25 cellular contexts compared by ENCODE assay signal in genomic region chr22:24090581-24090980, GRCh38.
DNase-seq lines count a peak whose midpoint lies in the region; ATAC-seq, FAIRE-seq and TF ChIP-seq lines count a peak whose summit lies in the region.
"Had no signal": no experiment of that assay in that cellular context is flagged by ENCODE, and none has a peak within 500 bp of the region (broad histone marks: within the 10 kb centered on the region; RNA-seq: fewer than 3 reads in every experiment).

No MANE protein-coding gene starts in this region.

- DNase-seq in activated CD4-positive, alpha-beta T cell treated with anti-CD3 and anti-CD28 coated beads, Interleukin-2, amount 10 ng/mL, durations not matched to agents 24 days and 14 days: no peak
- DNase-seq in activated CD4-positive, alpha-beta T cell treated with anti-CD3 and anti-CD28 coated beads, Interleukin-2, amount 50 U/mL, for 48 hours: no peak
- DNase-seq in erythroblast (lab: John Stamatoyannopoulos, UW) (peak; percentile 27 to 28), kidney (peak; percentile 15), urothelium cell line (ENCODE audit: low spot score) (no peak), NCI-H1048 (lab: John Stamatoyannopoulos, UW) (no peak), foreskin melanocyte (no peak), foreskin keratinocyte (no peak)
- DNase-seq: activated CD4-positive, alpha-beta T cell treated with anti-CD3 and anti-CD28 coated beads for 48 hours; CD4-positive, CD25-positive, alpha-beta regulatory T cell; EL; NCI-H2029; NCI-H446; NCI-H82; retina; stimulated activated CD4-positive, alpha-beta T cell treated with anti-CD3 and anti-CD28 coated beads, Interleukin-4, amount 100 ng/mL, for 4 hours; stimulated activated naive CD4-positive, alpha-beta T cell had no signal

- H3K4me3 Mint-ChIP-seq in activated CD4-positive, alpha-beta T cell treated with anti-CD3 and anti-CD28 coated beads, Interleukin-2, amount 10 ng/mL, durations not matched to agents 24 days and 14 days: no peak overlapping the region
- H3K4me3 Mint-ChIP-seq: activated T-helper 17 cell treated with anti-CD3 and anti-CD28 coated beads, Interleukin-2, amount 50 U/mL, for 72 hours; CD4-positive, CD25-positive, alpha-beta regulatory T cell had no signal

- intact Hi-C loops in activated CD4-positive, alpha-beta T cell treated with anti-CD3 and anti-CD28 coated beads, Interleukin-2, amount 10 ng/mL, durations not matched to agents 24 days and 14 days (cut with micrococcal nuclease): no loop called here
- intact Hi-C loops in kidney (cut with DNase I): no loop called here

- H3K27ac ChIP-seq in kidney (ENCODE audit: low read depth in 2 of 2, low read length in 2 of 2): no peak overlapping the region
- no peak overlapping the region for H3K27ac ChIP-seq in foreskin keratinocyte
- H3K27ac ChIP-seq: ovary, SK-N-MC, suprapubic skin had no signal

- H3K4me3 ChIP-seq in kidney (ENCODE audit: low read length in 2 of 2): no peak overlapping the region
- H3K4me3 ChIP-seq: lung, ovary, SK-N-MC, suprapubic skin had no signal

- TF ChIP-seq POLR2A in erythroblast (IDR thresholded peaks at IDR 0.05; ENCODE audit: low read length): no peak

- no peaks in the 10 kb centered on the region for H3K27me3 Mint-ChIP-seq in activated CD4-positive, alpha-beta T cell treated with anti-CD3 and anti-CD28 coated beads, Interleukin-2, amount 10 ng/mL, durations not matched to agents 24 days and 14 days
- H3K27me3 Mint-ChIP-seq: activated T-helper 17 cell treated with anti-CD3 and anti-CD28 coated beads, Interleukin-2, amount 50 U/mL, for 72 hours; CD4-positive, CD25-positive, alpha-beta regulatory T cell had no signal

- FAIRE-seq in kidney (lab: Jason Lieb, UNC): no peak
- peak; percentile 20 for FAIRE-seq in urothelium cell line (lab: Jason Lieb, UNC)
- FAIRE-seq: GM12891, islet of Langerhans had no signal

- no peak for ATAC-seq in foreskin keratinocyte
- ATAC-seq: activated naive CD4-positive, alpha-beta T cell treated with anti-CD3 and anti-CD28 coated beads, Interleukin-2, amount 50 U/mL, for 72 hours; activated T-helper 17 cell treated with anti-CD3 and anti-CD28 coated beads, Interleukin-2, amount 50 U/mL, for 72 hours had no signal

- no peaks in the 10 kb centered on the region for H3K9me3 ChIP-seq in kidney (ENCODE audit: control insufficient read depth in 1 of 2, low read length in 2 of 2)
- H3K9me3 ChIP-seq: ovary, suprapubic skin had no signal

- peaks cover 52 to 57% of the 10 kb centered on the region in 2 donors for H3K36me3 ChIP-seq in kidney (ENCODE audit: control insufficient read depth in 1 of 2, insufficient read depth in 2 of 2, low read length in 2 of 2)
- H3K36me3 ChIP-seq: ovary had no signal

- peaks cover 9% of the 10 kb centered on the region for H3K4me1 Mint-ChIP-seq in activated CD4-positive, alpha-beta T cell treated with anti-CD3 and anti-CD28 coated beads, Interleukin-2, amount 10 ng/mL, durations not matched to agents 24 days and 14 days
- H3K4me1 Mint-ChIP-seq: CD4-positive, CD25-positive, alpha-beta regulatory T cell had no signal

- no peak overlapping the region for H3K9ac ChIP-seq in kidney (ENCODE audit: low read length in 2 of 2)

- peaks cover 57% of the 10 kb centered on the region for H3K36me3 Mint-ChIP-seq in activated CD4-positive, alpha-beta T cell treated with anti-CD3 and anti-CD28 coated beads, Interleukin-2, amount 10 ng/mL, durations not matched to agents 24 days and 14 days (ENCODE audit: low read depth)

- H3K27me3 ChIP-seq in foreskin keratinocyte: no peaks in the 10 kb centered on the region
- H3K27me3 ChIP-seq: ovary, suprapubic skin had no signal

- no peaks in the 10 kb centered on the region for H3K4me1 ChIP-seq in kidney (ENCODE audit: control insufficient read depth in 1 of 2, insufficient read depth in 1 of 2, low read depth in 1 of 2, low read length in 2 of 2)
- no peaks in the 10 kb centered on the region for H3K4me1 ChIP-seq in foreskin keratinocyte
- H3K4me1 ChIP-seq: suprapubic skin had no signal

- no peaks in the 10 kb centered on the region for H3K9me3 Mint-ChIP-seq in activated CD4-positive, alpha-beta T cell treated with anti-CD3 and anti-CD28 coated beads, Interleukin-2, amount 10 ng/mL, durations not matched to agents 24 days and 14 days
- H3K9me3 Mint-ChIP-seq: activated naive CD4-positive, alpha-beta T cell treated with anti-CD3 and anti-CD28 coated beads, Interleukin-2, amount 50 U/mL, for 72 hours; activated T-helper 17 cell treated with anti-CD3 and anti-CD28 coated beads, Interleukin-2, amount 50 U/mL, for 72 hours had no signal

- TF ChIP-seq CTCF in kidney (IDR thresholded peaks at IDR 0.05; ENCODE audit: borderline replicate concordance, extremely low read depth, insufficient read depth): no peak
- TF ChIP-seq CTCF in foreskin keratinocyte (conservative IDR thresholded peaks at IDR 0.05): no peak

- H3K27ac Mint-ChIP-seq in activated CD4-positive, alpha-beta T cell treated with anti-CD3 and anti-CD28 coated beads, Interleukin-2, amount 10 ng/mL, durations not matched to agents 24 days and 14 days: peak overlapping the region; percentile 57
- H3K27ac Mint-ChIP-seq: activated T-helper 17 cell treated with anti-CD3 and anti-CD28 coated beads, Interleukin-2, amount 50 U/mL, for 72 hours had no signal

Comparison
In these comparisons a context has a peak if more than half of its experiments do, and no peak if none do; other contexts are left out.
1. DNase-seq: peak in erythroblast (2 of 2) and kidney (single experiment); none in activated CD4-positive, alpha-beta T cell treated with anti-CD3 and anti-CD28 coated beads, Interleukin-2, amount 10 ng/mL, durations not matched to agents 24 days and 14 days (single experiment), activated CD4-positive, alpha-beta T cell treated with anti-CD3 and anti-CD28 coated beads, Interleukin-2, amount 50 U/mL, for 48 hours (0 of 2), urothelium cell line (single experiment), NCI-H1048 (single experiment), foreskin melanocyte (single experiment) and foreskin keratinocyte (0 of 2).